ENCODE assay signal across 1 cellular context in genomic region chr17:47301831-47302230, GRCh38.
TF ChIP-seq lines count a peak whose summit lies in the region.

No MANE protein-coding gene starts in this region.

TF ChIP-seq in K562, 482 proteins besides CTCF, POLR2A, EP300 and RAD21 (continued from another document):
- TF ChIP-seq ZBTB49 (CRISPR knock-in tag; IDR thresholded peaks at IDR 0.05; ENCODE audit: borderline replicate concordance), result no peak
- no peak for TF ChIP-seq NFYB (IDR thresholded peaks at IDR 0.05; ENCODE audit: extremely low read depth, insufficient read length)
- TF ChIP-seq PPARD (CRISPR knock-in tag; IDR thresholded peaks at IDR 0.05), result no peak
- no peak for TF ChIP-seq MBD1 (CRISPR knock-in tag; IDR thresholded peaks at IDR 0.05)
- no peak for TF ChIP-seq FOS (IDR thresholded peaks at IDR 0.05; ENCODE audit: extremely low read depth, insufficient read length)
- no peak for TF ChIP-seq CREB3L1 (IDR thresholded peaks at IDR 0.05; ENCODE audit: borderline replicate concordance, low read depth)
- TF ChIP-seq ZSCAN29 (IDR thresholded peaks at IDR 0.05), result no peak
- TF ChIP-seq GATA2 (CRISPR knock-in tag; IDR thresholded peaks at IDR 0.05), result no peak
- no peak for TF ChIP-seq IRF2 (CRISPR knock-in tag; IDR thresholded peaks at IDR 0.05)
- TF ChIP-seq ZNF316 (IDR thresholded peaks at IDR 0.05), result no peak
- no peak for TF ChIP-seq SOX6 (IDR thresholded peaks at IDR 0.05)
- TF ChIP-seq GABPB1 (CRISPR knock-in tag; IDR thresholded peaks at IDR 0.05), result no peak
- TF ChIP-seq ZNF76 (CRISPR knock-in tag; IDR thresholded peaks at IDR 0.05; ENCODE audit: borderline replicate concordance), result no peak
- TF ChIP-seq NEUROD1 (IDR thresholded peaks at IDR 0.05; ENCODE audit: borderline replicate concordance, low read depth, low read length, partially characterized antibody), result no peak
- no peak for TF ChIP-seq SMARCA4 (IDR thresholded peaks at IDR 0.05)
